ENCODE assay signal across 14 cellular contexts in genomic region chr1:160451119-160451858, GRCh38. TPM values are rescaled to one million over a fixed set of nuclear protein-coding genes. Genes with fewer than 3 reads are reported as not detected.
DNase-seq lines count a peak whose midpoint lies in the region; ATAC-seq and TF ChIP-seq lines count a peak whose summit lies in the region.
"Had no signal": no experiment of that assay in that cellular context is flagged by ENCODE, and none has a peak within 500 bp of the region (broad histone marks: within the 10 kb centered on the region; RNA-seq: fewer than 3 reads in every experiment).

No MANE protein-coding gene starts in this region.

- H3F3A ChIP-seq in neural progenitor cell (ENCODE audit: low read depth): no peaks in the 10 kb centered on the region

- no peaks in the 10 kb centered on the region for H3K36me3 ChIP-seq in Karpas-422 (ENCODE audit: insufficient read depth, low read length)
- H3K36me3 ChIP-seq in neural progenitor cell: no peaks in the 10 kb centered on the region
- H3K36me3 ChIP-seq: SJCRH30, tibial artery had no signal

- peak; percentile 3 for DNase-seq in T-helper 2 cell treated with Interferon-gamma antibody and Interleukin-4, amounts not matched to agents 5 μg/mL and 100 μg/mL, for 36 hours (ENCODE audit: low spot score)
- DNase-seq in T-helper 2 cell (no peak), Karpas-422 (no peak), neural progenitor cell (ENCODE audit: low spot score) (no peak), CD1c-positive myeloid dendritic cell (ENCODE audit: extremely low spot score) (no peak), amygdala (lab: John Stamatoyannopoulos, UW) (no peak), NCI-H2196 (lab: John Stamatoyannopoulos, UW; ENCODE audit: unreplicated experiment) (no peak)
- DNase-seq: dorsolateral prefrontal cortex, NCI-H1436 treated with DMSO at 0.1 percent for 48 hours, SJCRH30, tibial artery had no signal

- ATAC-seq in GM21619 (IDR thresholded peaks at IDR 0.05; ENCODE audit: unreplicated experiment): peak; percentile 43

- H3K27me3 Mint-ChIP-seq in T-helper 2 cell treated with Interferon-gamma antibody and Interleukin-4, amounts not matched to agents 5 μg/mL and 100 μg/mL, for 36 hours (ENCODE audit: low read depth): no peaks in the 10 kb centered on the region
- no peaks in the 10 kb centered on the region for H3K27me3 Mint-ChIP-seq in neural progenitor cell (ENCODE audit: insufficient read depth, low read depth)

- no peak for TF ChIP-seq CTCF in neural progenitor cell (IDR thresholded peaks at IDR 0.05)

- H3K4me3 ChIP-seq in Karpas-422 (ENCODE audit: low read length) (no peak overlapping the region), neural progenitor cell (no peak overlapping the region)
- H3K4me3 ChIP-seq: dorsolateral prefrontal cortex, SJCRH30, tibial artery had no signal

- H3K9me2 ChIP-seq in Karpas-422 (replicated peaks; ENCODE audit: insufficient read depth, low read length): no peaks in the 10 kb centered on the region

- H3K79me2 ChIP-seq in Karpas-422 (ENCODE audit: low read length) (no peaks in the 10 kb centered on the region), neural progenitor cell (ENCODE audit: low read depth) (no peaks in the 10 kb centered on the region)

- H3K9ac ChIP-seq in Karpas-422 (ENCODE audit: low read length): no peak overlapping the region
- no peak overlapping the region for H3K9ac ChIP-seq in neural progenitor cell

- H3K4me2 ChIP-seq in Karpas-422 (ENCODE audit: low read depth, low read length, poor library complexity, severe bottlenecking): peak overlapping the region; percentile 33
- no peak overlapping the region for H3K4me2 ChIP-seq in neural progenitor cell

- no peaks in the 10 kb centered on the region for H4K20me1 ChIP-seq in Karpas-422 (ENCODE audit: insufficient read depth, low read depth, low read length)
- H4K20me1 ChIP-seq in neural progenitor cell (ENCODE audit: low read depth): no peaks in the 10 kb centered on the region

- H3K4me1 ChIP-seq in Karpas-422 (ENCODE audit: low read length): peaks cover 35% of the 10 kb centered on the region
- H3K4me1 ChIP-seq in neural progenitor cell: no peaks in the 10 kb centered on the region
- H3K4me1 ChIP-seq: SJCRH30, tibial artery had no signal

- H3K4me1 Mint-ChIP-seq in T-helper 2 cell treated with Interferon-gamma antibody and Interleukin-4, amounts not matched to agents 5 μg/mL and 100 μg/mL, for 36 hours (ENCODE audit: low read depth): peaks cover 62% of the 10 kb centered on the region
- no peaks in the 10 kb centered on the region for H3K4me1 Mint-ChIP-seq in neural progenitor cell
- H3K4me1 Mint-ChIP-seq: nephron had no signal

- no peak overlapping the region for H3K27ac ChIP-seq in Karpas-422 (ENCODE audit: low read length)
- no peak overlapping the region for H3K27ac ChIP-seq in neural progenitor cell
- H3K27ac ChIP-seq: 22Rv1, dorsolateral prefrontal cortex, SJCRH30, tibial artery had no signal

- H3K9me3 Mint-ChIP-seq in T-helper 2 cell treated with Interferon-gamma antibody and Interleukin-4, amounts not matched to agents 5 μg/mL and 100 μg/mL, for 36 hours: peaks cover 7% of the 10 kb centered on the region
- H3K9me3 Mint-ChIP-seq in neural progenitor cell: no peaks in the 10 kb centered on the region
- H3K9me3 Mint-ChIP-seq: nephron had no signal

- H3K4me3 Mint-ChIP-seq in T-helper 2 cell treated with Interferon-gamma antibody and Interleukin-4, amounts not matched to agents 5 μg/mL and 100 μg/mL, for 36 hours: peak overlapping the region; percentile 51
- H3K4me3 Mint-ChIP-seq in neural progenitor cell: no peak overlapping the region
- H3K4me3 Mint-ChIP-seq: nephron had no signal

- peaks cover 2% of the 10 kb centered on the region for H3K36me3 Mint-ChIP-seq in T-helper 2 cell treated with Interferon-gamma antibody and Interleukin-4, amounts not matched to agents 5 μg/mL and 100 μg/mL, for 36 hours (ENCODE audit: low read depth)
- no peaks in the 10 kb centered on the region for H3K36me3 Mint-ChIP-seq in neural progenitor cell

- H2AFZ ChIP-seq in Karpas-422 (ENCODE audit: low read length) (peak overlapping the region; percentile 44; the same call in 1 of the 2 replicates), neural progenitor cell (replicated peaks) (peak overlapping the region; percentile 72)

- H3K9me3 ChIP-seq in Karpas-422 (ENCODE audit: low read length): no peaks in the 10 kb centered on the region
- H3K9me3 ChIP-seq in neural progenitor cell (ENCODE audit: low read depth): no peaks in the 10 kb centered on the region
- H3K9me3 ChIP-seq: SJCRH30, tibial artery had no signal

- H3K27ac Mint-ChIP-seq in T-helper 2 cell treated with Interferon-gamma antibody and Interleukin-4, amounts not matched to agents 5 μg/mL and 100 μg/mL, for 36 hours: peak overlapping the region; percentile 67
- H3K27ac Mint-ChIP-seq in neural progenitor cell: no peak overlapping the region
- H3K27ac Mint-ChIP-seq: nephron had no signal

- H3K27me3 ChIP-seq in Karpas-422 (ENCODE audit: low read length): no peaks in the 10 kb centered on the region
- no peaks in the 10 kb centered on the region for H3K27me3 ChIP-seq in neural progenitor cell

RNA-seq across cellular contexts. Expression of gene VANGL2, which starts 50.9 kb away (rescaled TPM):
- total RNA-seq in Karpas-422 (2014; rRNA removed; shearing (Covaris generic); ENCODE audit: low replicate concordance): 0.07 TPM in 1 of 2 replicates, not detected in the other
- total RNA-seq in neural progenitor cell (ENCODE audit: low replicate concordance): 23.0 and 46.6 TPM in 2 replicates

Comparison
In these comparisons a context has a peak if more than half of its experiments do, and no peak if none do; other contexts are left out.
1. RNA of gene VANGL2, which starts 50.9 kb away (total RNA-seq): 23.0 to 46.6 TPM in neural progenitor cell; 0.07 TPM in Karpas-422; every median in the first group is over 10 times any median in the second.